9 cellular contexts compared by ENCODE assay signal in genomic region chr9:129336130-129336528, GRCh38.
A peak's percentile ranks its signal among the peaks of the same experiment; 100 is the strongest.
DNase-seq lines count a peak whose midpoint lies in the region; ATAC-seq and TF ChIP-seq lines count a peak whose summit lies in the region.
"Had no signal": no experiment of that assay in that cellular context is flagged by ENCODE, and none has a peak within 500 bp of the region (broad histone marks: within the 10 kb centered on the region; RNA-seq: fewer than 3 reads in every experiment).

No MANE protein-coding gene starts in this region.

- POLR2A ChIA-PET in PC-3 (lab: Charles Lee; ENCODE audit: unreplicated experiment): no interaction called here

- peak overlapping the region; percentile 82 for H3K4me3 Mint-ChIP-seq in activated naive CD4-positive, alpha-beta T cell treated with anti-CD3 and anti-CD28 coated beads, Interleukin-2, amount 50 U/mL, for 24 hours
- no peak overlapping the region for H3K4me3 Mint-ChIP-seq in glutamatergic neuron (ENCODE audit: unreplicated experiment)

- no peaks in the 10 kb centered on the region for H3K27me3 ChIP-seq in mononuclear cell (ENCODE audit: insufficient read depth, low read length)
- no peaks in the 10 kb centered on the region for H3K27me3 ChIP-seq in upper lobe of right lung
- H3K27me3 ChIP-seq in PC-3 (ENCODE audit: low read length): no peaks in the 10 kb centered on the region

- peaks cover 26% of the 10 kb centered on the region for H3K4me1 Mint-ChIP-seq in activated naive CD4-positive, alpha-beta T cell treated with anti-CD3 and anti-CD28 coated beads, Interleukin-2, amount 50 U/mL, for 24 hours
- H3K4me1 Mint-ChIP-seq in glutamatergic neuron (ENCODE audit: low read depth, unreplicated experiment): peaks cover 14% of the 10 kb centered on the region

- CTCF ChIA-PET in PC-3 (lab: Charles Lee): no interaction called here

- H3K9ac ChIP-seq in PC-3 (ENCODE audit: low read length): no peak overlapping the region

- no peaks in the 10 kb centered on the region for H3K9me2 ChIP-seq in PC-3 (replicated peaks; ENCODE audit: low read length)

- no peak overlapping the region for H2AFZ ChIP-seq in PC-3 (ENCODE audit: low read length)

- no peak for ATAC-seq in upper lobe of right lung
- no peak for ATAC-seq in PC-3

- no peak overlapping the region for H3K4me2 ChIP-seq in PC-3 (ENCODE audit: low read length)

- intact Hi-C loops in upper lobe of right lung (cut with DNase I) (no loop called here), PC-3 (cut with micrococcal nuclease) (loop anchor here (10.0 kb wide), 1 partner anchor 161 kb away; the partner anchor contains the start of gene IER5L)

- H3K9me3 Mint-ChIP-seq in activated naive CD4-positive, alpha-beta T cell treated with anti-CD3 and anti-CD28 coated beads, Interleukin-2, amount 50 U/mL, for 24 hours: no peaks in the 10 kb centered on the region
- H3K9me3 Mint-ChIP-seq in glutamatergic neuron (ENCODE audit: unreplicated experiment): peaks cover 5% of the 10 kb centered on the region

- H3K4me1 ChIP-seq in mononuclear cell (ENCODE audit: insufficient read depth, low read length): peaks cover 62% of the 10 kb centered on the region
- peaks cover 45% of the 10 kb centered on the region for H3K4me1 ChIP-seq in upper lobe of right lung
- H3K4me1 ChIP-seq in PC-3 (ENCODE audit: insufficient read depth, low read length): peaks cover 18% of the 10 kb centered on the region

- no peaks in the 10 kb centered on the region for H3K79me2 ChIP-seq in PC-3 (ENCODE audit: low read length)

- no peaks in the 10 kb centered on the region for H3K9me3 ChIP-seq in mononuclear cell (ENCODE audit: low read depth, low read length)
- H3K9me3 ChIP-seq in upper lobe of right lung: no peaks in the 10 kb centered on the region
- H3K9me3 ChIP-seq in PC-3 (ENCODE audit: low read length): no peaks in the 10 kb centered on the region

- no peak for TF ChIP-seq POLR2A in erythroblast (IDR thresholded peaks at IDR 0.05; ENCODE audit: low read length)

- no peaks in the 10 kb centered on the region for H3K36me3 Mint-ChIP-seq in activated naive CD4-positive, alpha-beta T cell treated with anti-CD3 and anti-CD28 coated beads, Interleukin-2, amount 50 U/mL, for 24 hours
- no peaks in the 10 kb centered on the region for H3K36me3 Mint-ChIP-seq in glutamatergic neuron (ENCODE audit: unreplicated experiment)

- peak overlapping the region; percentile 26 for H3K4me3 ChIP-seq in mononuclear cell (ENCODE audit: low read length)
- H3K4me3 ChIP-seq in upper lobe of right lung: peak overlapping the region; percentile 49
- H3K4me3 ChIP-seq in PC-3 (ENCODE audit: low read length): no peak overlapping the region

- H3K36me3 ChIP-seq in upper lobe of right lung: no peaks in the 10 kb centered on the region
- H3K36me3 ChIP-seq in PC-3 (ENCODE audit: low read depth, low read length): no peaks in the 10 kb centered on the region

- DNase-seq in activated naive CD4-positive, alpha-beta T cell treated with anti-CD3 and anti-CD28 coated beads, Interleukin-2, amount 50 U/mL, for 16 hours: no peak
- DNase-seq in caudate nucleus (lab: John Stamatoyannopoulos, UW) (no peak), upper lobe of right lung (no peak), erythroblast (lab: John Stamatoyannopoulos, UW) (no peak), PC-3 (no peak), glutamatergic neuron (no peak)
- DNase-seq: T1000 had no signal

- TF ChIP-seq CTCF in upper lobe of right lung (IDR thresholded peaks at IDR 0.05) (no peak), PC-3 (conservative IDR thresholded peaks at IDR 0.05; ENCODE audit: low read depth, low read length) (no peak), glutamatergic neuron (IDR thresholded peaks at IDR 0.05; ENCODE audit: partially characterized antibody, unreplicated experiment) (no peak)

- no peaks in the 10 kb centered on the region for H3K27me3 Mint-ChIP-seq in activated naive CD4-positive, alpha-beta T cell treated with anti-CD3 and anti-CD28 coated beads, Interleukin-2, amount 50 U/mL, for 24 hours
- peaks cover 7% of the 10 kb centered on the region for H3K27me3 Mint-ChIP-seq in glutamatergic neuron (ENCODE audit: unreplicated experiment)

- H3K27ac ChIP-seq in caudate nucleus (ENCODE audit: low read depth, low read length) (peak overlapping the region; percentile 71), upper lobe of right lung (peak overlapping the region; percentile 87), PC-3 (ENCODE audit: low read length) (no peak overlapping the region)

- no peak overlapping the region for H3K27ac Mint-ChIP-seq in activated naive CD4-positive, alpha-beta T cell treated with anti-CD3 and anti-CD28 coated beads, Interleukin-2, amount 50 U/mL, for 24 hours
- no peak overlapping the region for H3K27ac Mint-ChIP-seq in glutamatergic neuron (ENCODE audit: unreplicated experiment)

- H3F3A ChIP-seq in PC-3 (ENCODE audit: low read length, unreplicated experiment): no peaks in the 10 kb centered on the region

- no peaks in the 10 kb centered on the region for H4K20me1 ChIP-seq in PC-3 (ENCODE audit: low read length)

- no TSS peak for BruUV-seq in PC-3 (replicated peaks; lab: Mats Ljungman, UMichigan)
